11 cellular contexts compared by ENCODE assay signal in the genomic region with DNA sequence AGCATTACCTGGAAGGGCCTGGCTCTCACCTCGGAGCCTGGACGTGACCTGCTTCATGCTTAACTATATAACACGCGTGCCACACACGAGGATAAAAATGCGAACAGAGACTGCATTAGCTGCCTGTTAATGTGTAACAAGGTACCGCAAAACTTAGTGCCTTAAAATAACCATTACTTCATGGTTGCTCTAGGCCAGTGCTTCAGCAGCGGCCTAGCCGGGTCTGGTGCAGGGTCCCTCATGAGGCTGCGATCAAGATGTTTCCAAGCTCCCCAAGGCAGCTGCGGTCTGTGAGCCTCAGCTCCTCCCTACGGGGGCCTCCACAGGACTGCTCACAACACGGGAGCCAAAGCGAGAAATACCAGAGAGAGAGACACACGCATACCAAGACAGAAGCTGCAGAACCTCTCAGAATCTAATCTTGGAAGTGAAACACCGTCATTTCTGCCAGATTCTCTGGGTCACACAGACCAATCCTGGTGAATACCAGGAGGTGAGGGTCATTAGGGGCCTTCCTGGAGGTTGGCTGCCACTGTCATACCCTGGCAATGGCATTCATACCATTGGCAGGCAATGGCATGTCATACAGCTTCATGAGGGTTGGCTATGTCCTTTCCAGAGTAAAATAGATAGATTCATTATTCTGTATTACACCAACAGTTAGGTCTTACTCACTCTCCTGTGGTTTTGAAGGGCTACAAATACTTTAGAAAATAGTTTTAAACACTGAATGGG.
DNase-seq lines count a peak whose midpoint lies in the region; ATAC-seq, FAIRE-seq and TF ChIP-seq lines count a peak whose summit lies in the region.
"Had no signal": no experiment of that assay in that cellular context is flagged by ENCODE, and none has a peak within 500 bp of the region (broad histone marks: within the 10 kb centered on the region; RNA-seq: fewer than 3 reads in every experiment).

No MANE protein-coding gene starts in this region.

- DNase-seq in stimulated activated CD4-positive, alpha-beta T cell treated with anti-CD3 and anti-CD28 coated beads, Interleukin-1b, Interleukin-23, amount 100 ng/mL, for 48 hours, result peak; percentile 37
- DNase-seq in stimulated activated CD4-positive, alpha-beta T cell treated with anti-CD3 and anti-CD28 coated beads, Interleukin-2, amount 100 ng/mL, for 24 hours, result no peak
- DNase-seq in T-helper 2 cell treated with Interferon-gamma antibody and Interleukin-4, amounts not matched to agents 5 μg/mL and 100 μg/mL, for 36 hours (ENCODE audit: low spot score), result no peak
- DNase-seq in hepatic stellate cell (ENCODE audit: low spot score) (peak; percentile 54), upper lobe of right lung (no peak), pancreas (no peak), germinal center (ENCODE audit: low spot score) (no peak), nucleus accumbens (lab: John Stamatoyannopoulos, UW) (no peak)
- DNase-seq: activated effector memory CD4-positive, alpha-beta T cell treated with Interleukin-2 at 50 U/mL for 16 hours; DMS79 treated with DMSO at 0.1 percent for 48 hours; MM.1S had no signal

- H3K4me3 ChIP-seq in upper lobe of right lung (no peak overlapping the region), pancreas (no peak overlapping the region)

- peaks cover 16% of the 10 kb centered on the region for H3K9me3 Mint-ChIP-seq in T-helper 2 cell treated with Interferon-gamma antibody and Interleukin-4, amounts not matched to agents 5 μg/mL and 100 μg/mL, for 36 hours

- no peaks in the 10 kb centered on the region for H3K27me3 Mint-ChIP-seq in T-helper 2 cell treated with Interferon-gamma antibody and Interleukin-4, amounts not matched to agents 5 μg/mL and 100 μg/mL, for 36 hours (ENCODE audit: low read depth)

- no peaks in the 10 kb centered on the region for H3K9me3 ChIP-seq in upper lobe of right lung
- no peaks in the 10 kb centered on the region for H3K9me3 ChIP-seq in pancreas

- no peak for TF ChIP-seq CTCF in upper lobe of right lung (IDR thresholded peaks at IDR 0.05)
- TF ChIP-seq CTCF in pancreas (IDR thresholded peaks at IDR 0.05), result no peak

- ATAC-seq in upper lobe of right lung (no peak), pancreas (no peak)

- H3K4me1 ChIP-seq in upper lobe of right lung, result peaks cover 49% of the 10 kb centered on the region
- peaks cover 12 to 24% (median 21%) of the 10 kb centered on the region in 3 donors for H3K4me1 ChIP-seq in pancreas

- peaks cover 31% of the 10 kb centered on the region for H3K36me3 Mint-ChIP-seq in T-helper 2 cell treated with Interferon-gamma antibody and Interleukin-4, amounts not matched to agents 5 μg/mL and 100 μg/mL, for 36 hours (ENCODE audit: low read depth)

- H3K4me3 Mint-ChIP-seq in T-helper 2 cell treated with Interferon-gamma antibody and Interleukin-4, amounts not matched to agents 5 μg/mL and 100 μg/mL, for 36 hours, result peak overlapping the region; percentile 40

- H3K36me3 ChIP-seq in upper lobe of right lung (no peaks in the 10 kb centered on the region), pancreas (no peaks in the 10 kb centered on the region)

- FAIRE-seq in pancreas (lab: Jason Lieb, UNC), result no peak

- H3K27me3 ChIP-seq in upper lobe of right lung (no peaks in the 10 kb centered on the region), pancreas (no peaks in the 10 kb centered on the region)

- WGBS in pancreas, 2 donors, result 86% methylated on average over 16 of the region's 16 CpGs

- intact Hi-C loops in upper lobe of right lung (cut with DNase I), result no loop called here
- intact Hi-C loops in pancreas (cut with DNase I), result no loop called here

- H3K27ac Mint-ChIP-seq in T-helper 2 cell treated with Interferon-gamma antibody and Interleukin-4, amounts not matched to agents 5 μg/mL and 100 μg/mL, for 36 hours, result peak overlapping the region; percentile 71

- peak overlapping the region; percentile 37 for H3K27ac ChIP-seq in upper lobe of right lung
- peak overlapping the region in 2 of 4 donors; percentile 10 to 29 for H3K27ac ChIP-seq in pancreas

- H3K4me1 Mint-ChIP-seq in T-helper 2 cell treated with Interferon-gamma antibody and Interleukin-4, amounts not matched to agents 5 μg/mL and 100 μg/mL, for 36 hours (ENCODE audit: low read depth), result peaks cover 41% of the 10 kb centered on the region

Comparison
In these comparisons a context has a peak if more than half of its experiments do, and no peak if none do; other contexts are left out.
1. DNase-seq: peak in stimulated activated CD4-positive, alpha-beta T cell treated with anti-CD3 and anti-CD28 coated beads, Interleukin-1b, Interleukin-23, amount 100 ng/mL, for 48 hours (single experiment) and hepatic stellate cell (single experiment); none in stimulated activated CD4-positive, alpha-beta T cell treated with anti-CD3 and anti-CD28 coated beads, Interleukin-2, amount 100 ng/mL, for 24 hours (0 of 2), T-helper 2 cell treated with Interferon-gamma antibody and Interleukin-4, amounts not matched to agents 5 μg/mL and 100 μg/mL, for 36 hours (single experiment), upper lobe of right lung (single experiment), pancreas (0 of 6), germinal center (single experiment) and nucleus accumbens (0 of 56).